In genomic region chr1:216290074-216290473, GRCh38 we compare ENCODE assay signal across 30 cellular contexts.
A peak's percentile ranks its signal among the peaks of the same experiment; 100 is the strongest.
DNase-seq lines count a peak whose midpoint lies in the region; ATAC-seq, FAIRE-seq and TF ChIP-seq lines count a peak whose summit lies in the region.
"Had no signal": no experiment of that assay in that cellular context is flagged by ENCODE, and none has a peak within 500 bp of the region (broad histone marks: within the 10 kb centered on the region; RNA-seq: fewer than 3 reads in every experiment).

No MANE protein-coding gene starts in this region.

- no peak for TF ChIP-seq EP300 in K562 (IDR thresholded peaks at IDR 0.05; ENCODE audit: low read length)

- no peak overlapping the region for H3K4me2 ChIP-seq in K562 (ENCODE audit: insufficient read depth, low read length)
- H3K4me2 ChIP-seq: A549; BLaER1; BLaER1 treated with 17β-estradiol and CSF1 and Interleukin-3, amounts not matched to agents 10 nM and 100 nM had no signal

- H3K36me3 ChIP-seq in K562 (ENCODE audit: control insufficient read depth, insufficient read depth, low read length): no peaks in the 10 kb centered on the region
- H3K36me3 ChIP-seq: BE2C; BLaER1; BLaER1 treated with 17β-estradiol and CSF1 and Interleukin-3, amounts not matched to agents 10 nM and 100 nM had no signal

- H3K9me1 ChIP-seq in K562 (ENCODE audit: control insufficient read depth, insufficient read depth, low read length): no peaks in the 10 kb centered on the region

- no peak for TF ChIP-seq POLR2A in K562 (conservative IDR thresholded peaks at IDR 0.05)

- no peaks in the 10 kb centered on the region; the same call in 1 of the 2 replicates for H3K9me3 ChIP-seq in K562 (replicated peaks; ENCODE audit: control insufficient read depth, insufficient read depth, low read depth, low read length)
- H3K9me3 ChIP-seq: A549, BE2C had no signal

- no peak for TF ChIP-seq CTCF in K562 (IDR thresholded peaks at IDR 0.05 in 2 of 3, conservative IDR thresholded peaks at IDR 0.05 in 1 of 3; ENCODE audit: insufficient read depth in 2 of 3, low read depth in 1 of 3, low read length in 3 of 3)

- H3K79me2 ChIP-seq in K562 (ENCODE audit: control insufficient read depth, insufficient read depth, low read length): no peaks in the 10 kb centered on the region

- intact Hi-C loops in K562 (cut with micrococcal nuclease): no loop called here

- H4K20me1 ChIP-seq in K562 (replicated peaks; ENCODE audit: control insufficient read depth, insufficient read depth, low read length): no peaks in the 10 kb centered on the region
- H4K20me1 ChIP-seq: BLaER1; BLaER1 treated with 17β-estradiol and CSF1 and Interleukin-3, amounts not matched to agents 10 nM and 100 nM had no signal

- H3K27me3 ChIP-seq in K562 (ENCODE audit: control insufficient read depth in 2 of 2, insufficient read depth in 2 of 2, low read length in 2 of 2): no peaks in the 10 kb centered on the region
- H3K27me3 ChIP-seq: BE2C; BLaER1; BLaER1 treated with 17β-estradiol and CSF1 and Interleukin-3, amounts not matched to agents 10 nM and 100 nM had no signal

- H3K27ac ChIP-seq in K562 (ENCODE audit: extremely low read depth, low read depth, low read length): no peak overlapping the region
- H3K27ac ChIP-seq: 22Rv1; A549; BLaER1; BLaER1 treated with 17β-estradiol and CSF1 and Interleukin-3, amounts not matched to agents 10 nM and 100 nM; C4-2B had no signal

- FAIRE-seq in TTC549 (lab: Jason Lieb, UNC): peak; percentile 86
- no peak for FAIRE-seq in K562 (lab: Jason Lieb, UNC)
- FAIRE-seq: A204.1, A549 had no signal

- 1% methylated on average over 3 of the region's 3 CpGs for WGBS in K562 (ENCODE audit: insufficient coverage, low coverage, missing lambda C conversion rate)

- H2AFZ ChIP-seq in K562 (ENCODE audit: low read depth, low read length): no peak overlapping the region

- CTCF ChIA-PET in K562 (lab: Yijun Ruan, JAX; ENCODE audit: low intra/inter-chr PET ratio): no interaction called here

- BruUV-seq in K562 (replicated peaks; lab: Mats Ljungman, UMichigan): no TSS peak

- no peak overlapping the region for H3K9ac ChIP-seq in K562 (ENCODE audit: insufficient read depth in 1 of 2, low read depth in 2 of 2, low read length in 2 of 2)
- H3K9ac ChIP-seq: BLaER1; BLaER1 treated with 17β-estradiol and CSF1 and Interleukin-3, amounts not matched to agents 10 nM and 100 nM had no signal

- DNase-seq in K562 (ENCODE audit: extremely low read depth in 1 of 4, low spot score in 3 of 4): no peak
- DNase-seq: 8988T; ACHN; AML-193; BE2C; C1 segment of cervical spinal cord; Caco-2; Calu3; CD4-positive, alpha-beta memory T cell; CD4-positive, alpha-beta T cell; CD4-positive, CD25-positive, alpha-beta regulatory T cell; CD8-positive, alpha-beta memory T cell; CD8-positive, alpha-beta T cell; COR-L47; DMS 273 treated with DMSO at 0.1 percent for 48 hours; DMS153; DMS53; DMS79; DMS79 treated with DMSO at 0.1 percent for 48 hours; DND-41; EL had no signal

- POLR2A ChIA-PET in K562 (lab: Yijun Ruan, JAX): interaction anchor here (0.6 kb wide), 1 partner anchor 159 kb away, joined by 3 read pairs; no protein-coding TSS in a partner anchor

- in situ Hi-C loops in K562 (cut with MboI): no loop called here

- ATAC-seq in K562 (no peak), GM21526 (IDR thresholded peaks at IDR 0.05; ENCODE audit: low FRiP score, unreplicated experiment) (no peak), HG02885 (IDR thresholded peaks at IDR 0.05; ENCODE audit: poor library complexity, unreplicated experiment) (no peak)
- ATAC-seq: A549; CD8-positive, alpha-beta T cell had no signal

- no peaks in the 10 kb centered on the region for H3K4me1 ChIP-seq in K562 (replicated peaks in 1 of 2; ENCODE audit: control insufficient read depth in 2 of 2, insufficient read depth in 2 of 2, low read length in 2 of 2)
- H3K4me1 ChIP-seq: A549; BE2C; BLaER1; BLaER1 treated with 17β-estradiol and CSF1 and Interleukin-3, amounts not matched to agents 10 nM and 100 nM; Caco-2 had no signal

- TF ChIP-seq RAD21 in K562 (CRISPR knock-in tag; conservative IDR thresholded peaks at IDR 0.05 in 1 of 2, IDR thresholded peaks at IDR 0.05 in 1 of 2): no peak

- no peak overlapping the region for H3K4me3 ChIP-seq in K562
- H3K4me3 ChIP-seq: A549; BLaER1; BLaER1 treated with 17β-estradiol and CSF1 and Interleukin-3, amounts not matched to agents 10 nM and 100 nM had no signal

TF ChIP-seq in K562, 482 proteins besides CTCF, POLR2A, EP300 and RAD21:
- peak; percentile 96 for TF ChIP-seq CUX1 (CRISPR knock-in tag; IDR thresholded peaks at IDR 0.05)
- no peak for TF ChIP-seq BRD4 (IDR thresholded peaks at IDR 0.05)
